ENCODE assay signal across 9 cellular contexts in genomic region chr15:23467110-23467600, GRCh38. TPM values are rescaled to one million over a fixed set of nuclear protein-coding genes. Genes with fewer than 3 reads are reported as not detected.
DNase-seq lines count a peak whose midpoint lies in the region; ATAC-seq and TF ChIP-seq lines count a peak whose summit lies in the region.
"Had no signal": no experiment of that assay in that cellular context is flagged by ENCODE, and none has a peak within 500 bp of the region (broad histone marks: within the 10 kb centered on the region; RNA-seq: fewer than 3 reads in every experiment).

No MANE protein-coding gene starts in this region.

- H3K4me3 Mint-ChIP-seq in activated naive CD4-positive, alpha-beta T cell treated with anti-CD3 and anti-CD28 coated beads, Interleukin-2, amount 10 ng/mL, durations not matched to agents 7 days and 5 days, result no peak overlapping the region

- H3K27ac ChIP-seq in dorsolateral prefrontal cortex, result no peak overlapping the region

- intact Hi-C loops in dorsolateral prefrontal cortex (cut with DNase I), result no loop called here

- no peaks in the 10 kb centered on the region for H3K27me3 Mint-ChIP-seq in activated naive CD4-positive, alpha-beta T cell treated with anti-CD3 and anti-CD28 coated beads, Interleukin-2, amount 10 ng/mL, durations not matched to agents 7 days and 5 days

- ATAC-seq in HG03159 (IDR thresholded peaks at IDR 0.05; ENCODE audit: unreplicated experiment) (no peak), GM21717 (IDR thresholded peaks at IDR 0.05; ENCODE audit: unreplicated experiment) (no peak)

- TF ChIP-seq CTCF in dorsolateral prefrontal cortex (IDR thresholded peaks at IDR 0.05 in 54 of 56, conservative IDR thresholded peaks at IDR 0.05 in 2 of 56; ENCODE audit: low read depth in 1 of 56, partially characterized antibody in 56 of 56), result peak in 54 of 56 donors; percentile 23 to 69 (median 52)

- no peaks in the 10 kb centered on the region for H3K9me3 Mint-ChIP-seq in activated naive CD4-positive, alpha-beta T cell treated with anti-CD3 and anti-CD28 coated beads, Interleukin-2, amount 10 ng/mL, durations not matched to agents 7 days and 5 days

- DNase-seq in NCI-H1694 treated with DMSO at 0.1 percent for 48 hours (lab: John Stamatoyannopoulos, UW) (peak; percentile 4), NCI-H1694 (lab: John Stamatoyannopoulos, UW) (no peak), NCI-H526 treated with DMSO at 0.1 percent for 48 hours (lab: John Stamatoyannopoulos, UW) (peak; percentile 27), dorsolateral prefrontal cortex (no peak), non-pigmented ciliary epithelial cell (ENCODE audit: low read depth) (peak; percentile 8)
- no peak for DNase-seq in activated naive CD4-positive, alpha-beta T cell treated with anti-CD3 and anti-CD28 coated beads, Interleukin-2, amount 10 ng/mL, durations not matched to agents 7 days and 5 days

- no peak overlapping the region for H3K27ac Mint-ChIP-seq in activated naive CD4-positive, alpha-beta T cell treated with anti-CD3 and anti-CD28 coated beads, Interleukin-2, amount 10 ng/mL, durations not matched to agents 7 days and 5 days

- no peaks in the 10 kb centered on the region for H3K4me1 Mint-ChIP-seq in activated naive CD4-positive, alpha-beta T cell treated with anti-CD3 and anti-CD28 coated beads, Interleukin-2, amount 10 ng/mL, durations not matched to agents 7 days and 5 days

- CTCF ChIA-PET in activated naive CD4-positive, alpha-beta T cell treated with anti-CD3 and anti-CD28 coated beads, Interleukin-2, amount 10 ng/mL, durations not matched to agents 7 days and 5 days (lab: Charles Lee), result interaction anchor here (1.2 kb wide), 1 partner anchor 433 kb away, joined by 3 read pairs; no protein-coding TSS in a partner anchor

- peaks cover 0 to 8% (median 0%) of the 10 kb centered on the region in 45 donors for H3K27me3 ChIP-seq in dorsolateral prefrontal cortex

- no peak overlapping the region for H3K4me3 ChIP-seq in dorsolateral prefrontal cortex

- H3K36me3 Mint-ChIP-seq in activated naive CD4-positive, alpha-beta T cell treated with anti-CD3 and anti-CD28 coated beads, Interleukin-2, amount 10 ng/mL, durations not matched to agents 7 days and 5 days, result no peaks in the 10 kb centered on the region

RNA-seq across cellular contexts. Expression of gene GOLGA6L2, which starts 20.1 kb away (rescaled TPM):
- not detected for total RNA-seq in dorsolateral prefrontal cortex
- total RNA-seq: activated CD8-positive, alpha-beta memory T cell treated with anti-CD3 and anti-CD28 coated beads for 36 hours had no signal

Comparison
In these comparisons a context has a peak if more than half of its experiments do, and no peak if none do; other contexts are left out.
1. DNase-seq: peak in NCI-H1694 treated with DMSO at 0.1 percent for 48 hours (single experiment), NCI-H526 treated with DMSO at 0.1 percent for 48 hours (single experiment) and non-pigmented ciliary epithelial cell (single experiment); none in NCI-H1694 (single experiment), dorsolateral prefrontal cortex (0 of 10) and activated naive CD4-positive, alpha-beta T cell treated with anti-CD3 and anti-CD28 coated beads, Interleukin-2, amount 10 ng/mL, durations not matched to agents 7 days and 5 days (single experiment).